8 cellular contexts compared by ENCODE assay signal in the genomic region with DNA sequence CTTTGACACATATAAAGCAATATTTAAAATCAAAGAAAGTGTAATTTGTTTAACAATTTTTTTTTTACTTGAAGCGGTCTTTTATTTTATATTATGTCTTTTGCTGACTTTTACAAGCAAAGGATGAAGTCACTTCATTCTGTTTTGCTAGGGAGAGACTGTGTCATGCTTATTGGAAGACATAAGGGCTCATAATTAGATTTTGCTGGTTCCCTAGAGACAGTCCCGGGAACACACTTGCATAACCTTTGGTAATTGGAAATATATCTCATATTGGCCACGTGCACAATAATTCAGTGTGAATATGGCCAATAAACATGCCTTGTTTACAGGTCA. TPM values are rescaled to one million over a fixed set of nuclear protein-coding genes. Genes with fewer than 3 reads are reported as not detected.
DNase-seq lines count a peak whose midpoint lies in the region; ATAC-seq, FAIRE-seq and TF ChIP-seq lines count a peak whose summit lies in the region.

No MANE protein-coding gene starts in this region.

- peak overlapping the region; percentile 67 to 75 for H3K4me3 ChIP-seq in kidney (ENCODE audit: low read length in 2 of 2)
- H3K4me3 ChIP-seq in urinary bladder (ENCODE audit: low read depth, low read length): peak overlapping the region; percentile 93

- H3K4me1 Mint-ChIP-seq in activated T-cell treated with anti-CD3 and anti-CD28 coated beads, Interleukin-2, amount 50 U/mL, for 72 hours (ENCODE audit: low read depth): peaks cover 5% of the 10 kb centered on the region
- peaks cover 0 to 5% (median 4%) of the 10 kb centered on the region in 3 donors for H3K4me1 Mint-ChIP-seq in T-cell

- H3K4me1 ChIP-seq in kidney (ENCODE audit: control insufficient read depth in 1 of 2, insufficient read depth in 1 of 2, low read depth in 1 of 2, low read length in 2 of 2): peaks cover 0 to 5% of the 10 kb centered on the region in 2 donors
- no peaks in the 10 kb centered on the region for H3K4me1 ChIP-seq in urinary bladder (ENCODE audit: insufficient read depth)

- POLR2A ChIA-PET in T-cell (lab: Charles Lee): no interaction called here

- no peak overlapping the region for H3K27ac ChIP-seq in kidney (ENCODE audit: low read depth in 2 of 2, low read length in 2 of 2)
- no peak overlapping the region for H3K27ac ChIP-seq in urinary bladder (ENCODE audit: low read depth)

- peaks cover 24% of the 10 kb centered on the region for H3K27me3 Mint-ChIP-seq in activated T-cell treated with anti-CD3 and anti-CD28 coated beads, Interleukin-2, amount 50 U/mL, for 72 hours (ENCODE audit: low read depth)
- peaks cover 14 to 16% of the 10 kb centered on the region in 2 donors for H3K27me3 Mint-ChIP-seq in T-cell

- H3K9ac ChIP-seq in kidney (ENCODE audit: low read length in 2 of 2): no peak overlapping the region

- H3K4me3 Mint-ChIP-seq in activated T-cell treated with anti-CD3 and anti-CD28 coated beads, Interleukin-2, amount 50 U/mL, for 72 hours: peak overlapping the region; percentile 81 to 86
- H3K4me3 Mint-ChIP-seq in T-cell: peak overlapping the region in 2 of 3 donors; percentile 74 to 81

- no peak for TF ChIP-seq CTCF in kidney (IDR thresholded peaks at IDR 0.05; ENCODE audit: borderline replicate concordance, extremely low read depth, insufficient read depth)

- ATAC-seq in activated T-cell treated with anti-CD3 and anti-CD28 coated beads, Interleukin-2, amount 50 U/mL, for 72 hours (replicated peaks in 1 of 2): peak in 1 of 2 donors; percentile 3
- peak in 1 of 4 experiments; percentile 11 for ATAC-seq in T-cell (replicated peaks in 1 of 4)

- no peak for FAIRE-seq in kidney (lab: Jason Lieb, UNC)

- no peak overlapping the region for H3K27ac Mint-ChIP-seq in activated T-cell treated with anti-CD3 and anti-CD28 coated beads, Interleukin-2, amount 50 U/mL, for 72 hours
- no peak overlapping the region for H3K27ac Mint-ChIP-seq in T-cell

- CTCF ChIA-PET in T-cell (lab: Charles Lee): interaction anchor here in 1 of 2 donors (0.9 kb wide), 2 partner anchors 20 to 560 kb away, joined by 4 to 5 read pairs; no protein-coding TSS in a partner anchor

- H3K9me3 Mint-ChIP-seq in activated T-cell treated with anti-CD3 and anti-CD28 coated beads, Interleukin-2, amount 50 U/mL, for 72 hours: peaks cover 0 to 2% of the 10 kb centered on the region in 2 donors
- no peaks in the 10 kb centered on the region for H3K9me3 Mint-ChIP-seq in T-cell

- no peak for DNase-seq in activated T-cell treated with anti-CD3 and anti-CD28 coated beads, Interleukin-2, amount 50 U/mL, for 72 hours
- DNase-seq in activated T-cell treated with anti-CD3 and anti-CD28 coated beads, Interleukin-2, amount 50 U/mL, for 1 hour: no peak
- DNase-seq in T-cell (no peak), kidney (no peak), NCI-H345 (lab: John Stamatoyannopoulos, UW) (no peak), NCI-H1417 treated with DMSO at 0.1 percent for 48 hours (lab: John Stamatoyannopoulos, UW) (no peak), UCSD-AML1 (lab: John Stamatoyannopoulos, UW; ENCODE audit: unreplicated experiment) (no peak)

- no peaks in the 10 kb centered on the region for H3K9me3 ChIP-seq in kidney (ENCODE audit: control insufficient read depth in 1 of 2, low read length in 2 of 2)

- peaks cover 0 to 2% of the 10 kb centered on the region in 2 donors for H3K36me3 Mint-ChIP-seq in activated T-cell treated with anti-CD3 and anti-CD28 coated beads, Interleukin-2, amount 50 U/mL, for 72 hours (ENCODE audit: insufficient read depth in 2 of 2)
- H3K36me3 Mint-ChIP-seq in T-cell: no peaks in the 10 kb centered on the region

- H3K36me3 ChIP-seq in kidney (ENCODE audit: control insufficient read depth in 1 of 2, insufficient read depth in 2 of 2, low read length in 2 of 2) (no peaks in the 10 kb centered on the region), urinary bladder (ENCODE audit: insufficient read depth) (no peaks in the 10 kb centered on the region)

- whole genome bisulfite sequencing in urinary bladder: 22% methylated on average over 3 of the region's 3 CpGs

- intact Hi-C loops in kidney (cut with DNase I): no loop called here

RNA-seq across cellular contexts. Expression of a gene that starts 0.4 kb away (rescaled TPM):
- total RNA-seq in activated T-cell treated with anti-CD3 and anti-CD28 coated beads, Interleukin-2, amount 50 U/mL, for 72 hours: 10 to 100 TPM; 22.2 to 37.5 TPM
- total RNA-seq in T-cell (10 to 100 TPM; 10.5 to 41.1 (median 25.1) TPM), kidney (86.5 TPM), urinary bladder (108 TPM)
- polyA plus RNA-seq in kidney (ENCODE audit: insufficient read depth, low read depth, low replicate concordance) (35.9 TPM), urinary bladder (54.0 TPM)

RNA-seq across cellular contexts. Expression of a gene that starts 7.3 kb away (rescaled TPM):
- not detected for total RNA-seq in activated T-cell treated with anti-CD3 and anti-CD28 coated beads, Interleukin-2, amount 50 U/mL, for 72 hours
- total RNA-seq in T-cell (not detected), kidney (0.44 TPM), urinary bladder (0.16 TPM)
- polyA plus RNA-seq in kidney (ENCODE audit: insufficient read depth, low read depth, low replicate concordance) (10.8 TPM), urinary bladder (0.05 TPM)

RNA-seq across cellular contexts. Expression of a gene that starts 47.1 kb away (rescaled TPM):
- total RNA-seq in activated T-cell treated with anti-CD3 and anti-CD28 coated beads, Interleukin-2, amount 50 U/mL, for 72 hours: not detected
- not detected for total RNA-seq in T-cell
- not detected for total RNA-seq in kidney
- polyA plus RNA-seq in kidney (ENCODE audit: insufficient read depth, low read depth, low replicate concordance): 1.4 TPM
- not detected for total RNA-seq in urinary bladder
- polyA plus RNA-seq in urinary bladder: not detected
